30 cellular contexts compared by ENCODE assay signal in the genomic region with DNA sequence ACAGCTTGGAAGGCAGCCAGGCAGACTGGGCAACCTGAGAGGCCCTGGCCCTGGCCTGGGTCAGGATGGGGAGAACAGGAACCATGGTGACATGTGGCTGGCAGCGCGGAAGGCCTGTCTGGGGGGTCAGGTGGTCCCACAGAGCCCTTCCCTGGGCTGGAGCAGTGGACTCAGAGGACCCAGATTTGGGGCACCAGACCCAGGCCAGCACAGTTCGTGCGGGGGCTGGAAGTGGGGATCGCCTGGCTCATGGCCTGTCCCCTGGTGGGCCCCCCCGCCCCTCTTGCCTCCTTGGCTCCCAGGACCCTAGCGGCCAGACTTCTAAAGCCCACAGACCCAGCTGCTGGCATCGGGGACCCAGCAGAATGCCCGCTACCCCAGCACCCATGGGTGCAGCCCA. TPM values are rescaled to one million over a fixed set of nuclear protein-coding genes. Genes with fewer than 3 reads are reported as not detected.
"Had no signal": no experiment of that assay in that cellular context is flagged by ENCODE, and none has a peak within 500 bp of the region (broad histone marks: within the 10 kb centered on the region; RNA-seq: fewer than 3 reads in every experiment).

No MANE protein-coding gene starts in this region.

- H3K27ac Mint-ChIP-seq: activated CD4-positive, alpha-beta memory T cell treated with anti-CD3 and anti-CD28 coated beads, Interleukin-2, amount 10 ng/mL, durations not matched to agents 7 days and 5 days; activated CD4-positive, alpha-beta T cell treated with anti-CD3 and anti-CD28 coated beads, Interleukin-2, amount 10 ng/mL, durations not matched to agents 7 days and 5 days; activated naive CD4-positive, alpha-beta T cell treated with anti-CD3 and anti-CD28 coated beads, Interleukin-2, amount 10 ng/mL, durations not matched to agents 7 days and 5 days; activated naive CD8-positive, alpha-beta T cell treated with anti-CD3 and anti-CD28 coated beads, Interleukin-2, amount 10 ng/mL, durations not matched to agents 7 days and 5 days; activated T-cell treated with anti-CD3 and anti-CD28 coated beads, Interleukin-2, amount 50 U/mL, for 24 hours; activated T-cell treated with anti-CD3 and anti-CD28 coated beads, Interleukin-2, amount 50 U/mL, for 72 hours had no signal

- H3K4me1 Mint-ChIP-seq: activated CD4-positive, alpha-beta memory T cell treated with anti-CD3 and anti-CD28 coated beads, Interleukin-2, amount 10 ng/mL, durations not matched to agents 7 days and 5 days; activated CD4-positive, alpha-beta T cell treated with anti-CD3 and anti-CD28 coated beads, Interleukin-2, amount 10 ng/mL, durations not matched to agents 7 days and 5 days; activated naive CD4-positive, alpha-beta T cell treated with anti-CD3 and anti-CD28 coated beads, Interleukin-2, amount 10 ng/mL, durations not matched to agents 7 days and 5 days; activated naive CD8-positive, alpha-beta T cell treated with anti-CD3 and anti-CD28 coated beads, Interleukin-2, amount 10 ng/mL, durations not matched to agents 7 days and 5 days; brain had no signal

- H3K4me3 ChIP-seq: ascending aorta, breast epithelium, esophagus muscularis mucosa, gastrocnemius medialis had no signal

- H3K36me3 ChIP-seq: breast epithelium, gastrocnemius medialis had no signal

- H3K4me3 Mint-ChIP-seq: activated CD4-positive, alpha-beta memory T cell treated with anti-CD3 and anti-CD28 coated beads, Interleukin-2, amount 10 ng/mL, durations not matched to agents 7 days and 5 days; activated CD4-positive, alpha-beta T cell treated with anti-CD3 and anti-CD28 coated beads, Interleukin-2, amount 10 ng/mL, durations not matched to agents 7 days and 5 days; activated naive CD4-positive, alpha-beta T cell treated with anti-CD3 and anti-CD28 coated beads, Interleukin-2, amount 10 ng/mL, durations not matched to agents 7 days and 5 days; activated naive CD8-positive, alpha-beta T cell treated with anti-CD3 and anti-CD28 coated beads, Interleukin-2, amount 10 ng/mL, durations not matched to agents 7 days and 5 days; activated T-cell treated with anti-CD3 and anti-CD28 coated beads, Interleukin-2, amount 50 U/mL, for 24 hours; activated T-cell treated with anti-CD3 and anti-CD28 coated beads, Interleukin-2, amount 50 U/mL, for 72 hours; brain; central memory CD8-positive, alpha-beta T cell; effector memory CD8-positive, alpha-beta T cell; WTC11 had no signal

- FAIRE-seq: colon, TTC549 had no signal

- ATAC-seq: activated naive CD4-positive, alpha-beta T cell treated with anti-CD3 and anti-CD28 coated beads, Interleukin-2, amount 50 U/mL, for 72 hours; activated T-cell treated with anti-CD3 and anti-CD28 coated beads, Interleukin-2, amount 50 U/mL, for 72 hours; effector memory CD8-positive, alpha-beta T cell; gastrocnemius medialis; WTC11 had no signal

- H3K27me3 ChIP-seq: ascending aorta, breast epithelium, esophagus muscularis mucosa, foreskin keratinocyte, gastrocnemius medialis had no signal

- H3K4me1 ChIP-seq: breast epithelium, foreskin keratinocyte, gastrocnemius medialis had no signal

- H3K9me3 ChIP-seq: ascending aorta, breast epithelium, esophagus muscularis mucosa, gastrocnemius medialis had no signal

- H3K27ac ChIP-seq: ascending aorta, breast epithelium, esophagus muscularis mucosa, foreskin keratinocyte, gastrocnemius medialis had no signal

- H3K36me3 Mint-ChIP-seq: activated naive CD4-positive, alpha-beta T cell treated with anti-CD3 and anti-CD28 coated beads, Interleukin-2, amount 50 U/mL, for 72 hours had no signal

- H3K27me3 Mint-ChIP-seq: activated CD4-positive, alpha-beta memory T cell treated with anti-CD3 and anti-CD28 coated beads, Interleukin-2, amount 10 ng/mL, durations not matched to agents 7 days and 5 days; activated CD4-positive, alpha-beta T cell treated with anti-CD3 and anti-CD28 coated beads, Interleukin-2, amount 10 ng/mL, durations not matched to agents 7 days and 5 days; activated naive CD4-positive, alpha-beta T cell treated with anti-CD3 and anti-CD28 coated beads, Interleukin-2, amount 10 ng/mL, durations not matched to agents 7 days and 5 days; activated naive CD8-positive, alpha-beta T cell treated with anti-CD3 and anti-CD28 coated beads, Interleukin-2, amount 10 ng/mL, durations not matched to agents 7 days and 5 days; activated T-cell treated with anti-CD3 and anti-CD28 coated beads, Interleukin-2, amount 50 U/mL, for 24 hours; brain; central memory CD8-positive, alpha-beta T cell; effector memory CD8-positive, alpha-beta T cell had no signal

- DNase-seq: activated CD4-positive, alpha-beta memory T cell treated with anti-CD3 and anti-CD28 coated beads, Interleukin-2, amount 10 ng/mL, durations not matched to agents 7 days and 5 days; activated CD4-positive, alpha-beta T cell treated with anti-CD3 and anti-CD28 coated beads for 1 hour; activated CD4-positive, alpha-beta T cell treated with anti-CD3 and anti-CD28 coated beads for 4 hours; activated CD4-positive, alpha-beta T cell treated with anti-CD3 and anti-CD28 coated beads, Interleukin-2, amount 10 ng/mL, durations not matched to agents 7 days and 5 days; activated CD4-positive, alpha-beta T cell treated with anti-CD3 and anti-CD28 coated beads, Interleukin-2, amount 50 U/mL, for 4 hours; activated CD8-positive, alpha-beta memory T cell treated with anti-CD3 and anti-CD28 coated beads, Interleukin-2, amount 50 U/mL, for 48 hours; activated gamma-delta T cell; activated naive CD4-positive, alpha-beta T cell; activated naive CD4-positive, alpha-beta T cell treated with anti-CD3 and anti-CD28 coated beads, Interleukin-2, amount 10 ng/mL, durations not matched to agents 7 days and 5 days; activated naive CD8-positive, alpha-beta T cell treated with anti-CD3 and anti-CD28 coated beads, Interleukin-2, amount 10 ng/mL, durations not matched to agents 7 days and 5 days; activated T-cell treated with anti-CD3 and anti-CD28 coated beads for 4 hours; activated T-cell treated with anti-CD3 and anti-CD28 coated beads, Interleukin-2, amount 50 U/mL, for 24 hours; activated T-cell treated with anti-CD3 and anti-CD28 coated beads, Interleukin-2, amount 50 U/mL, for 72 hours; cortex of kidney; effector CD4-positive, alpha-beta T cell; effector memory CD8-positive, alpha-beta T cell; erythroblast; foreskin keratinocyte; gastrocnemius medialis; glutamatergic neuron; T-helper 2 cell had no signal

- H3K9me3 Mint-ChIP-seq: activated CD4-positive, alpha-beta memory T cell treated with anti-CD3 and anti-CD28 coated beads, Interleukin-2, amount 10 ng/mL, durations not matched to agents 7 days and 5 days; activated CD4-positive, alpha-beta T cell treated with anti-CD3 and anti-CD28 coated beads, Interleukin-2, amount 10 ng/mL, durations not matched to agents 7 days and 5 days; activated naive CD4-positive, alpha-beta T cell treated with anti-CD3 and anti-CD28 coated beads, Interleukin-2, amount 10 ng/mL, durations not matched to agents 7 days and 5 days; activated naive CD4-positive, alpha-beta T cell treated with anti-CD3 and anti-CD28 coated beads, Interleukin-2, amount 50 U/mL, for 72 hours; activated naive CD8-positive, alpha-beta T cell treated with anti-CD3 and anti-CD28 coated beads, Interleukin-2, amount 10 ng/mL, durations not matched to agents 7 days and 5 days; activated T-cell treated with anti-CD3 and anti-CD28 coated beads, Interleukin-2, amount 50 U/mL, for 24 hours; activated T-cell treated with anti-CD3 and anti-CD28 coated beads, Interleukin-2, amount 50 U/mL, for 72 hours; central memory CD8-positive, alpha-beta T cell; effector memory CD8-positive, alpha-beta T cell; WTC11 had no signal

RNA-seq across cellular contexts. Expression of a gene that starts 42.7 kb away (rescaled TPM):
- total RNA-seq: ascending aorta, gastrocnemius medialis had no signal
